In genomic region chr6:149201068-149201655, GRCh38 we compare ENCODE assay signal across 13 cellular contexts.
DNase-seq lines count a peak whose midpoint lies in the region; ATAC-seq lines count a peak whose summit lies in the region.
"Had no signal": no experiment of that assay in that cellular context is flagged by ENCODE, and none has a peak within 500 bp of the region (broad histone marks: within the 10 kb centered on the region; RNA-seq: fewer than 3 reads in every experiment).

No MANE protein-coding gene starts in this region.

- no peaks in the 10 kb centered on the region for H3K36me3 ChIP-seq in HUES48 (ENCODE audit: control insufficient read depth, insufficient read depth, low read length)

- peaks cover 14% of the 10 kb centered on the region; the same call in 1 of the 2 replicates for H3K4me1 ChIP-seq in HUES48 (ENCODE audit: control insufficient read depth, insufficient read depth, low read length)

- no peaks in the 10 kb centered on the region for H3K9me3 ChIP-seq in HUES48 (ENCODE audit: control insufficient read depth, insufficient read depth, low read length)

- DNase-seq in left kidney (ENCODE audit: low read depth, low spot score) = peak; percentile 16
- no peak for DNase-seq in sciatic nerve (ENCODE audit: low spot score)
- no peak for DNase-seq in NCI-H2171 treated with DMSO at 0.1 percent for 48 hours (lab: John Stamatoyannopoulos, UW)
- DNase-seq in NAMALWA (ENCODE audit: low spot score) = no peak
- no peak for DNase-seq in KG1 (lab: John Stamatoyannopoulos, UW)
- DNase-seq: DMS 273 treated with DMSO at 0.1 percent for 48 hours, HCEC 1CT, NCI-H187 treated with DMSO at 0.1 percent for 48 hours, NCI-H510A, NCI-H82 had no signal

- ATAC-seq in sciatic nerve = peak; percentile 85
- ATAC-seq in GM21737 (IDR thresholded peaks at IDR 0.05; ENCODE audit: unreplicated experiment) = no peak

- intact Hi-C loops in sciatic nerve (cut with DNase I) = no loop called here

- no peaks in the 10 kb centered on the region for H3K27me3 ChIP-seq in HUES48 (ENCODE audit: control insufficient read depth, insufficient read depth, low read length)

- H3K4me3 ChIP-seq in HUES48 (ENCODE audit: low read depth, low read length) = no peak overlapping the region

- no peak overlapping the region for H3K9ac ChIP-seq in HUES48 (ENCODE audit: low read depth, low read length)

- H3K27ac ChIP-seq in HUES48 (ENCODE audit: low read depth, low read length) (peak overlapping the region; percentile 3), cingulate gyrus (ENCODE audit: low read depth, low read length) (peak overlapping the region; percentile 60)
